ENCODE assay signal across 3 cellular contexts in genomic region chr15:21453683-21454082, GRCh38. TPM values are rescaled to one million over a fixed set of nuclear protein-coding genes. Genes with fewer than 3 reads are reported as not detected.
"Had no signal": no experiment of that assay in that cellular context is flagged by ENCODE, and none has a peak within 500 bp of the region (broad histone marks: within the 10 kb centered on the region; RNA-seq: fewer than 3 reads in every experiment).

No MANE protein-coding gene starts in this region.

RNA-seq across cellular contexts. Expression of gene POTEB3, which starts 13.4 kb away (rescaled TPM):
- total RNA-seq: LHCN-M2, M059J, MCF 10A had no signal
